In genomic region chr9:19495186-19496028, GRCh38 we compare ENCODE assay signal across 14 cellular contexts.
"Had no signal": no experiment of that assay in that cellular context is flagged by ENCODE, and none has a peak within 500 bp of the region (broad histone marks: within the 10 kb centered on the region; RNA-seq: fewer than 3 reads in every experiment).

No MANE protein-coding gene starts in this region.

- H3K27me3 ChIP-seq: brain microvascular endothelial cell had no signal

- H3K4me3 ChIP-seq: esophagus squamous epithelium had no signal

- H3K36me3 Mint-ChIP-seq: activated CD4-positive, alpha-beta memory T cell treated with anti-CD3 and anti-CD28 coated beads for 36 hours; natural killer cell had no signal

- H3K27ac Mint-ChIP-seq: activated CD4-positive, alpha-beta memory T cell treated with anti-CD3 and anti-CD28 coated beads for 36 hours; activated naive CD4-positive, alpha-beta T cell treated with anti-CD3 and anti-CD28 coated beads, Interleukin-2, amount 50 U/mL, for 72 hours; natural killer cell; stimulated activated naive CD8-positive, alpha-beta T cell treated with anti-CD3 and anti-CD28 coated beads, Interleukin-15, amount 100 ng/mL, for 72 hours; T-helper 2 cell treated with Interferon-gamma antibody and Interleukin-4, amounts not matched to agents 5 μg/mL and 100 μg/mL, for 36 hours had no signal

- H3K4me3 Mint-ChIP-seq: activated CD4-positive, alpha-beta memory T cell treated with anti-CD3 and anti-CD28 coated beads for 36 hours; activated T-cell treated with anti-CD3 and anti-CD28 coated beads, Interleukin-2, amount 50 U/mL, for 4 hours; natural killer cell; stimulated activated naive CD8-positive, alpha-beta T cell treated with anti-CD3 and anti-CD28 coated beads, Interleukin-15, amount 100 ng/mL, for 72 hours; T-helper 2 cell treated with Interferon-gamma antibody and Interleukin-4, amounts not matched to agents 5 μg/mL and 100 μg/mL, for 36 hours had no signal

- H3K27ac ChIP-seq: brain microvascular endothelial cell, esophagus squamous epithelium had no signal

- H3K9me3 Mint-ChIP-seq: activated naive CD4-positive, alpha-beta T cell treated with anti-CD3 and anti-CD28 coated beads, Interleukin-2, amount 50 U/mL, for 72 hours; activated T-cell treated with anti-CD3 and anti-CD28 coated beads, Interleukin-2, amount 50 U/mL, for 4 hours; natural killer cell; T-helper 2 cell treated with Interferon-gamma antibody and Interleukin-4, amounts not matched to agents 5 μg/mL and 100 μg/mL, for 36 hours had no signal

- H3K27me3 Mint-ChIP-seq: activated CD4-positive, alpha-beta memory T cell treated with anti-CD3 and anti-CD28 coated beads for 36 hours had no signal

- DNase-seq: activated CD4-positive, alpha-beta memory T cell treated with anti-CD3 and anti-CD28 coated beads for 36 hours; activated CD4-positive, alpha-beta T cell treated with anti-CD3 and anti-CD28 coated beads for 1 hour; activated effector memory CD4-positive, alpha-beta T cell treated with anti-CD3 and anti-CD28 coated beads, Interleukin-2, amount 50 U/mL, for 16 hours; activated T-cell treated with anti-CD3 and anti-CD28 coated beads, Interleukin-2, amount 50 U/mL, for 4 hours; amniotic stem cell; brain microvascular endothelial cell; esophagus squamous epithelium; foreskin fibroblast; natural killer cell; stimulated activated CD4-positive, alpha-beta T cell treated with anti-CD3 and anti-CD28 coated beads, Interleukin-2, amount 100 ng/mL, for 48 hours; stimulated activated CD8-positive, alpha-beta memory T cell treated with anti-CD3 and anti-CD28 coated beads, Interleukin-4, amount 100 ng/mL, for 48 hours; stimulated activated naive CD8-positive, alpha-beta T cell treated with anti-CD3 and anti-CD28 coated beads, Interleukin-15, amount 100 ng/mL, for 72 hours had no signal

- ATAC-seq: activated naive CD4-positive, alpha-beta T cell treated with anti-CD3 and anti-CD28 coated beads, Interleukin-2, amount 50 U/mL, for 72 hours; activated T-cell treated with anti-CD3 and anti-CD28 coated beads, Interleukin-2, amount 50 U/mL, for 4 hours; natural killer cell; stimulated activated naive CD8-positive, alpha-beta T cell treated with anti-CD3 and anti-CD28 coated beads, Interleukin-15, amount 100 ng/mL, for 72 hours had no signal

- H3K36me3 ChIP-seq: brain microvascular endothelial cell, esophagus squamous epithelium had no signal
